In genomic region chr6:156647440-156647839, GRCh38 we compare ENCODE assay signal across 22 cellular contexts.
DNase-seq lines count a peak whose midpoint lies in the region; ATAC-seq, FAIRE-seq and TF ChIP-seq lines count a peak whose summit lies in the region.
"Had no signal": no experiment of that assay in that cellular context is flagged by ENCODE, and none has a peak within 500 bp of the region (broad histone marks: within the 10 kb centered on the region; RNA-seq: fewer than 3 reads in every experiment).

No MANE protein-coding gene starts in this region.

- H3K4me1 Mint-ChIP-seq in activated naive CD8-positive, alpha-beta T cell (ENCODE audit: low read depth): peaks cover 20% of the 10 kb centered on the region
- H3K4me1 Mint-ChIP-seq in activated naive CD8-positive, alpha-beta T cell treated with anti-CD3 and anti-CD28 coated beads for 36 hours: peaks cover 16% of the 10 kb centered on the region
- peaks cover 18% of the 10 kb centered on the region for H3K4me1 Mint-ChIP-seq in activated naive CD8-positive, alpha-beta T cell treated with anti-CD3 and anti-CD28 coated beads, Interleukin-2, amount 50 U/mL, for 24 hours
- peaks cover 20 to 32% of the 10 kb centered on the region in 2 donors for H3K4me1 Mint-ChIP-seq in stimulated activated naive B cell treated with anti-CD40 and anti-IgM and Interleukin-4, amounts not matched to agents 10 μg/mL and 1 μg/mL and 100 μg/mL, for 72 hours

- ATAC-seq in activated naive CD8-positive, alpha-beta T cell treated with anti-CD3 and anti-CD28 coated beads, Interleukin-2, amount 50 U/mL, for 24 hours: no peak
- ATAC-seq in stimulated activated naive B cell treated with anti-CD40 and anti-IgM and Interleukin-4, amounts not matched to agents 10 μg/mL and 1 μg/mL and 100 μg/mL, for 72 hours (replicated peaks): peak; percentile 29 to 46
- ATAC-seq in HG03095 (IDR thresholded peaks at IDR 0.05; ENCODE audit: unreplicated experiment): no peak
- ATAC-seq: HepG2 had no signal

- peaks cover 19% of the 10 kb centered on the region for H3K27me3 Mint-ChIP-seq in activated naive CD8-positive, alpha-beta T cell
- H3K27me3 Mint-ChIP-seq in activated naive CD8-positive, alpha-beta T cell treated with anti-CD3 and anti-CD28 coated beads for 36 hours: peaks cover 36% of the 10 kb centered on the region
- peaks cover 19% of the 10 kb centered on the region for H3K27me3 Mint-ChIP-seq in activated naive CD8-positive, alpha-beta T cell treated with anti-CD3 and anti-CD28 coated beads, Interleukin-2, amount 50 U/mL, for 24 hours
- peaks cover 5 to 14% of the 10 kb centered on the region in 2 donors for H3K27me3 Mint-ChIP-seq in stimulated activated naive B cell treated with anti-CD40 and anti-IgM and Interleukin-4, amounts not matched to agents 10 μg/mL and 1 μg/mL and 100 μg/mL, for 72 hours

- H3K27ac Mint-ChIP-seq in activated naive CD8-positive, alpha-beta T cell: no peak overlapping the region
- no peak overlapping the region for H3K27ac Mint-ChIP-seq in activated naive CD8-positive, alpha-beta T cell treated with anti-CD3 and anti-CD28 coated beads for 36 hours
- no peak overlapping the region for H3K27ac Mint-ChIP-seq in activated naive CD8-positive, alpha-beta T cell treated with anti-CD3 and anti-CD28 coated beads, Interleukin-2, amount 50 U/mL, for 24 hours
- H3K27ac Mint-ChIP-seq in stimulated activated naive B cell treated with anti-CD40 and anti-IgM and Interleukin-4, amounts not matched to agents 10 μg/mL and 1 μg/mL and 100 μg/mL, for 72 hours: no peak overlapping the region
- H3K27ac Mint-ChIP-seq: HFFc6 had no signal

- no peak for TF ChIP-seq POLR2A in GM12891 (IDR thresholded peaks at IDR 0.05; ENCODE audit: low read depth, low read length)

- H3K36me3 Mint-ChIP-seq in activated naive CD8-positive, alpha-beta T cell: no peaks in the 10 kb centered on the region
- H3K36me3 Mint-ChIP-seq in activated naive CD8-positive, alpha-beta T cell treated with anti-CD3 and anti-CD28 coated beads for 36 hours: no peaks in the 10 kb centered on the region
- H3K36me3 Mint-ChIP-seq in activated naive CD8-positive, alpha-beta T cell treated with anti-CD3 and anti-CD28 coated beads, Interleukin-2, amount 50 U/mL, for 24 hours (ENCODE audit: low read depth): no peaks in the 10 kb centered on the region
- H3K36me3 Mint-ChIP-seq in stimulated activated naive B cell treated with anti-CD40 and anti-IgM and Interleukin-4, amounts not matched to agents 10 μg/mL and 1 μg/mL and 100 μg/mL, for 72 hours: no peaks in the 10 kb centered on the region
- H3K36me3 Mint-ChIP-seq: CD8-positive, alpha-beta memory T cell had no signal

- DNase-seq in activated naive CD8-positive, alpha-beta T cell treated with anti-CD3 and anti-CD28 coated beads for 36 hours: no peak
- no peak for DNase-seq in GM12891 (ENCODE audit: insufficient read length, low spot score)
- no peak for DNase-seq in activated naive CD8-positive, alpha-beta T cell treated with anti-CD3 and anti-CD28 coated beads, Interleukin-2, amount 50 U/mL, for 24 hours
- no peak for DNase-seq in stimulated activated naive B cell treated with anti-CD40 and anti-IgM and Interleukin-4, amounts not matched to agents 10 μg/mL and 1 μg/mL and 100 μg/mL, for 72 hours
- DNase-seq in NCI-H1417 (lab: John Stamatoyannopoulos, UW): no peak
- DNase-seq: ACHN; AML-193; CD8-positive, alpha-beta memory T cell; DMS79 treated with DMSO at 0.1 percent for 48 hours; GDM1; HFFc6; KG1; NCI-H1048; NCI-H146; NCI-H524; Right ventricle myocardium superior had no signal

- peak overlapping the region; percentile 40 for H3K4me3 Mint-ChIP-seq in activated naive CD8-positive, alpha-beta T cell
- no peak overlapping the region for H3K4me3 Mint-ChIP-seq in activated naive CD8-positive, alpha-beta T cell treated with anti-CD3 and anti-CD28 coated beads for 36 hours
- peak overlapping the region; percentile 5 for H3K4me3 Mint-ChIP-seq in activated naive CD8-positive, alpha-beta T cell treated with anti-CD3 and anti-CD28 coated beads, Interleukin-2, amount 50 U/mL, for 24 hours
- H3K4me3 Mint-ChIP-seq in stimulated activated naive B cell treated with anti-CD40 and anti-IgM and Interleukin-4, amounts not matched to agents 10 μg/mL and 1 μg/mL and 100 μg/mL, for 72 hours: peak overlapping the region; percentile 48 to 60

- FAIRE-seq in GM12891 (lab: Jason Lieb, UNC): peak; percentile 63
- FAIRE-seq: D721Med, H54, HepG2, RCC 7860 had no signal

- no peaks in the 10 kb centered on the region for H3K9me3 Mint-ChIP-seq in activated naive CD8-positive, alpha-beta T cell (ENCODE audit: low read depth)
- H3K9me3 Mint-ChIP-seq in activated naive CD8-positive, alpha-beta T cell treated with anti-CD3 and anti-CD28 coated beads for 36 hours: no peaks in the 10 kb centered on the region
- no peaks in the 10 kb centered on the region for H3K9me3 Mint-ChIP-seq in activated naive CD8-positive, alpha-beta T cell treated with anti-CD3 and anti-CD28 coated beads, Interleukin-2, amount 50 U/mL, for 24 hours
- H3K9me3 Mint-ChIP-seq in stimulated activated naive B cell treated with anti-CD40 and anti-IgM and Interleukin-4, amounts not matched to agents 10 μg/mL and 1 μg/mL and 100 μg/mL, for 72 hours: peaks cover 0 to 3% of the 10 kb centered on the region in 2 donors
- H3K9me3 Mint-ChIP-seq: CD8-positive, alpha-beta memory T cell; HFFc6 had no signal

TF ChIP-seq in GM12891, 5 proteins besides CTCF, POLR2A, EP300 and RAD21:
- TF ChIP-seq POU2F2 (IDR thresholded peaks at IDR 0.05; ENCODE audit: low read depth, low read length): no peak
- no peak for TF ChIP-seq PAX5 (IDR thresholded peaks at IDR 0.05; ENCODE audit: insufficient read depth, low read length, severe bottlenecking)
- TF ChIP-seq SPI1 (IDR thresholded peaks at IDR 0.05; ENCODE audit: low read depth, low read length): peak; percentile 18; the same call in 1 of the 2 replicates
- no peak for TF ChIP-seq TAF1 (IDR thresholded peaks at IDR 0.05; ENCODE audit: low read depth, low read length)

Comparison
In these comparisons a context has a peak if more than half of its experiments do, and no peak if none do; other contexts are left out.
1. ATAC-seq: peak in stimulated activated naive B cell treated with anti-CD40 and anti-IgM and Interleukin-4, amounts not matched to agents 10 μg/mL and 1 μg/mL and 100 μg/mL, for 72 hours (2 of 2); none in activated naive CD8-positive, alpha-beta T cell treated with anti-CD3 and anti-CD28 coated beads, Interleukin-2, amount 50 U/mL, for 24 hours (single experiment) and HG03095 (single experiment).